12 cellular contexts compared by ENCODE assay signal in the genomic region with DNA sequence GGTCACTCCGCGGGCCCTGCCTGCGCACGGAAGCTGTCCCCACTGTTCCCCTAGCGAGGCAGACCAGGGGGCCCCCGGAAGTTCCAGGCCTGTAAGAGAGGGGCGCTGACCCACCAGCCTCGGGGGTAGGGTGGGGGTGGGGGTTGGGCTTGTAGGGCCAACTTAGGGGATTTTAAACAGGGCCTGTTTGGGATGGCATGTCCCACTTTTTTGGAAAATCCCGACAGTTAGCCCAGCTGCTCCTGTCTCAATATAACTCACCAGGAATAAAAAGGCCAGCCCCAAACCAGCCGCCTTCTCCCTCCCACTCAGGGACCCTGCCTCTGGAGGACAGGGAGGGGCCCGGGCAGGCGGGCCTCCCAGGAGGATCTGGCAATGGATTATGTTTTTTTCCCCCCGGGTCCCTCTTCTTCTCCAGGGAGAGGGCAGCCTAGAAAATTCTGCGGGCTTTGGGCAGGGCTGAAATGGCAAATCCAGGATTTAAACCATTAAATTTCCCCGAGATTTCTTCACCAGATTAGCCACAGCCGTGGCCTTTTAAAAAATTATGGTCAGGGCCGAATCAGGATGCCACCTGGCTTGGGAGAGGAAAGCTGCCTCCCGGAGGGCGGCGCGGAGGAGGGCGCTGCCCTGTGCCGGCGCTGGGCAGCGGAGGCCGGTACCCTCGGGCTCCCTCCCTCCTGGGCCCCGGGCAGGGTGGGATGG. TPM values are rescaled to one million over a fixed set of nuclear protein-coding genes. Genes with fewer than 3 reads are reported as not detected.
A peak's percentile ranks its signal among the peaks of the same experiment; 100 is the strongest.
DNase-seq lines count a peak whose midpoint lies in the region; TF ChIP-seq lines count a peak whose summit lies in the region.
"Had no signal": no experiment of that assay in that cellular context is flagged by ENCODE, and none has a peak within 500 bp of the region (broad histone marks: within the 10 kb centered on the region; RNA-seq: fewer than 3 reads in every experiment).

No MANE protein-coding gene starts in this region.

- in situ Hi-C loops in transverse colon (cut with MboI; ENCODE audit: low pct_ligation_motif_present in 1 of 4, low pct_unique_long_range_greater_than_20kb in 1 of 4, low sequenced_read_pairs in 3 of 4): no loop called here

- 3% methylated on average over 8 to 27 of the region's 28 CpGs for WGBS in lower leg skin, 2 donors
- 10% methylated on average over 2 of the region's 28 CpGs for WGBS in suprapubic skin
- 9% methylated on average over 13 of the region's 28 CpGs; no CpG with 5 or more reads in 1 of the 2 donors for WGBS in transverse colon (ENCODE audit: low coverage in 1 of 2), 2 donors

- H3K4me1 Mint-ChIP-seq in MCF 10A (ENCODE audit: insufficient read depth, unreplicated experiment): no peaks in the 10 kb centered on the region

- TF ChIP-seq POLR2A in lower leg skin (IDR thresholded peaks at IDR 0.05): no peak
- no peak for TF ChIP-seq POLR2A in suprapubic skin (IDR thresholded peaks at IDR 0.05)
- TF ChIP-seq POLR2A in transverse colon (IDR thresholded peaks at IDR 0.05): no peak

- no TSS peak for BruUV-seq in MCF 10A (replicated peaks; lab: Mats Ljungman, UMichigan)

- no peaks in the 10 kb centered on the region for H3K36me3 ChIP-seq in suprapubic skin
- H3K36me3 ChIP-seq in transverse colon: no peaks in the 10 kb centered on the region

- no peak for TF ChIP-seq CTCF in MCF 10A (IDR thresholded peaks at IDR 0.05; ENCODE audit: unreplicated experiment)
- no peak for TF ChIP-seq CTCF in lower leg skin (IDR thresholded peaks at IDR 0.05)
- TF ChIP-seq CTCF in suprapubic skin (IDR thresholded peaks at IDR 0.05): no peak
- TF ChIP-seq CTCF in transverse colon (IDR thresholded peaks at IDR 0.05): no peak

- peak overlapping the region; percentile 18 for H3K4me3 ChIP-seq in lower leg skin (ENCODE audit: low read depth, poor library complexity, severe bottlenecking)
- peak overlapping the region; percentile 59 for H3K4me3 ChIP-seq in suprapubic skin
- H3K4me3 ChIP-seq in transverse colon: peak overlapping the region in 2 of 4 donors; percentile 33 to 40
- H3K4me3 ChIP-seq: GM12878 had no signal

- peaks cover 65% of the 10 kb centered on the region for H3K27me3 ChIP-seq in suprapubic skin
- peaks cover 73% of the 10 kb centered on the region for H3K27me3 ChIP-seq in transverse colon

- H3K36me3 Mint-ChIP-seq in MCF 10A (ENCODE audit: insufficient read depth, unreplicated experiment): no peaks in the 10 kb centered on the region

- H3K27ac ChIP-seq in suprapubic skin (no peak overlapping the region), transverse colon (no peak overlapping the region)
- H3K27ac ChIP-seq: RWPE1 had no signal

- TF ChIP-seq EP300 in suprapubic skin (IDR thresholded peaks at IDR 0.05) (no peak), transverse colon (IDR thresholded peaks at IDR 0.05; ENCODE audit: low read depth) (no peak)

- peak; percentile 23 for DNase-seq in NCI-H748 (lab: John Stamatoyannopoulos, UW; ENCODE audit: unreplicated experiment)
- DNase-seq in NCI-H748 treated with DMSO at 0.1 percent for 48 hours (lab: John Stamatoyannopoulos, UW): no peak
- no peak for DNase-seq in MCF 10A (ENCODE audit: unreplicated experiment)
- DNase-seq in lower leg skin (ENCODE audit: low spot score in 2 of 2): peak; percentile 11 to 70
- DNase-seq in suprapubic skin (ENCODE audit: low spot score in 2 of 2): peak in 1 of 2 donors; percentile 78
- DNase-seq in transverse colon: no peak
- DNase-seq in NCI-H2029 treated with DMSO at 0.1 percent for 48 hours (lab: John Stamatoyannopoulos, UW): no peak
- DNase-seq in AML-193 (lab: John Stamatoyannopoulos, UW): no peak
- DNase-seq: stimulated activated CD4-positive, alpha-beta T cell treated with anti-CD3 and anti-CD28 coated beads, Interleukin-2, amount 100 ng/mL, for 48 hours had no signal

- H3K27me3 Mint-ChIP-seq in MCF 10A (ENCODE audit: insufficient read depth, unreplicated experiment): peaks cover 12% of the 10 kb centered on the region

- H3K4me1 ChIP-seq in suprapubic skin (peaks cover 37% of the 10 kb centered on the region), transverse colon (peaks cover 0 to 15% (median 5%) of the 10 kb centered on the region in 4 donors)

- H3K9me3 ChIP-seq in suprapubic skin: no peaks in the 10 kb centered on the region
- no peaks in the 10 kb centered on the region for H3K9me3 ChIP-seq in transverse colon

- CTCF ChIA-PET in MCF 10A (lab: Yijun Ruan, JAX): interaction anchor here (0.6 kb wide), 1 partner anchor 28 kb away, joined by 3 read pairs; no protein-coding TSS in a partner anchor

- intact Hi-C loops in MCF 10A (cut with micrococcal nuclease): loop anchor here (5.0 kb wide), 1 partner anchor 76 kb away; no protein-coding TSS in a partner anchor
- intact Hi-C loops in lower leg skin (cut with DNase I; ENCODE audit: low total_unique reads): loop anchor here (1.0 kb wide), 1 partner anchor 23 kb away; no protein-coding TSS in a partner anchor
- intact Hi-C loops in transverse colon (cut with DNase I; ENCODE audit: low total_unique reads): no loop called here

- POLR2A ChIA-PET in MCF 10A (lab: Yijun Ruan, JAX): interaction anchor here (0.6 to 0.7 kb wide), 2 partner anchors 95 to 153 kb away, joined by 3 read pairs; no protein-coding TSS in a partner anchor

- H3K4me3 Mint-ChIP-seq in MCF 10A (ENCODE audit: unreplicated experiment): peak overlapping the region; percentile 57
- H3K4me3 Mint-ChIP-seq: activated CD8-positive, alpha-beta T cell treated with anti-CD3 and anti-CD28 coated beads, Interleukin-2, amount 10 ng/mL, durations not matched to agents 7 days and 5 days had no signal

- no peak overlapping the region for H3K27ac Mint-ChIP-seq in MCF 10A (ENCODE audit: low read depth, unreplicated experiment)
- H3K27ac Mint-ChIP-seq: activated CD8-positive, alpha-beta T cell treated with anti-CD3 and anti-CD28 coated beads, Interleukin-2, amount 10 ng/mL, durations not matched to agents 7 days and 5 days had no signal

- H3K9me3 Mint-ChIP-seq in MCF 10A (ENCODE audit: unreplicated experiment): no peaks in the 10 kb centered on the region

RNA-seq across cellular contexts. Expression of gene PPP2R2C, which starts 1.0 kb away (rescaled TPM):
- total RNA-seq in MCF 10A (2022) (3.6 and 7.5 TPM in 2 replicates), lower leg skin (10 to 100 TPM; 50.7 to 81.3 (median 62.0) TPM), suprapubic skin (10 to 100 TPM; 42.5 to 81.5 (median 61.0) TPM), transverse colon (1 to 10 TPM in 2 of 4 donors, under 1 TPM in 2; 0.27 to 8.8 (median 1.7) TPM)
- total RNA-seq: activated CD8-positive, alpha-beta T cell treated with anti-CD3 and anti-CD28 coated beads, Interleukin-2, amount 10 ng/mL, durations not matched to agents 7 days and 5 days had no signal

Comparison
In these comparisons a context has a peak if more than half of its experiments do, and no peak if none do; other contexts are left out.
1. DNase-seq: peak in NCI-H748 (single experiment) and lower leg skin (2 of 2); none in NCI-H748 treated with DMSO at 0.1 percent for 48 hours (single experiment), MCF 10A (single experiment), transverse colon (single experiment), NCI-H2029 treated with DMSO at 0.1 percent for 48 hours (single experiment) and AML-193 (0 of 2).